In genomic region chr10:80441831-80442230, GRCh38 we compare ENCODE assay signal across 35 cellular contexts.
"Had no signal": no experiment of that assay in that cellular context is flagged by ENCODE, and none has a peak within 500 bp of the region (broad histone marks: within the 10 kb centered on the region; RNA-seq: fewer than 3 reads in every experiment).

No MANE protein-coding gene starts in this region.

- H3K4me3 ChIP-seq: ascending aorta, cardiac muscle cell had no signal

- H3K9me3 Mint-ChIP-seq: activated CD4-positive, alpha-beta memory T cell treated with anti-CD3 and anti-CD28 coated beads, Interleukin-2, amount 10 ng/mL, durations not matched to agents 7 days and 5 days; activated CD4-positive, alpha-beta T cell treated with anti-CD3 and anti-CD28 coated beads, Interleukin-2, amount 10 ng/mL, durations not matched to agents 7 days and 5 days; activated naive CD4-positive, alpha-beta T cell treated with anti-CD3 and anti-CD28 coated beads, Interleukin-2, amount 10 ng/mL, durations not matched to agents 7 days and 5 days; activated naive CD4-positive, alpha-beta T cell treated with anti-CD3 and anti-CD28 coated beads, Interleukin-2, amount 50 U/mL, for 24 hours; activated naive CD8-positive, alpha-beta T cell treated with anti-CD3 and anti-CD28 coated beads, Interleukin-2, amount 10 ng/mL, durations not matched to agents 7 days and 5 days; activated naive CD8-positive, alpha-beta T cell treated with anti-CD3 and anti-CD28 coated beads, Interleukin-2, amount 50 U/mL, for 24 hours; activated T-cell treated with anti-CD3 and anti-CD28 coated beads, Interleukin-2, amount 50 U/mL, for 24 hours; activated T-helper 2 cell treated with anti-CD3 and anti-CD28 coated beads, Interferon-gamma antibody, Interleukin-2, Interleukin-4, amounts not matched to agents 10 μg/mL and 5 μg/mL and 100 μg/mL, durations not matched to agents 14 hours and 24 hours and 36 hours; brain; central memory CD8-positive, alpha-beta T cell; T-cell; WTC11 had no signal

- H3K27ac ChIP-seq: ascending aorta, cardiac muscle cell, WERI-Rb-1 had no signal

- H3K36me3 ChIP-seq: ascending aorta, cardiac muscle cell, WERI-Rb-1 had no signal

- H3K9me3 ChIP-seq: ascending aorta had no signal

- H3K4me1 ChIP-seq: ascending aorta had no signal

- ATAC-seq: activated CD4-positive, alpha-beta T cell treated with anti-CD3 and anti-CD28 coated beads for 36 hours; activated CD4-positive, CD25-positive, alpha-beta regulatory T cell treated with anti-CD3 and anti-CD28 coated beads, Interleukin-2, amount 50 U/mL, for 24 hours; activated CD8-positive, alpha-beta memory T cell treated with anti-CD3 and anti-CD28 coated beads, Interleukin-2, amount 10 ng/mL, durations not matched to agents 7 days and 5 days; activated CD8-positive, alpha-beta T cell treated with anti-CD3 and anti-CD28 coated beads, Interleukin-2, amount 10 ng/mL, durations not matched to agents 7 days and 5 days; activated naive CD8-positive, alpha-beta T cell treated with anti-CD3 and anti-CD28 coated beads, Interleukin-2, amount 50 U/mL, for 24 hours; T-cell; T-helper 17 cell; WTC11 had no signal

- H3K27me3 ChIP-seq: ascending aorta, cardiac muscle cell had no signal

- H3K27ac Mint-ChIP-seq: activated CD4-positive, alpha-beta memory T cell treated with anti-CD3 and anti-CD28 coated beads, Interleukin-2, amount 10 ng/mL, durations not matched to agents 7 days and 5 days; activated CD4-positive, alpha-beta T cell treated with anti-CD3 and anti-CD28 coated beads for 36 hours; activated CD4-positive, alpha-beta T cell treated with anti-CD3 and anti-CD28 coated beads, Interleukin-2, amount 10 ng/mL, durations not matched to agents 7 days and 5 days; activated CD8-positive, alpha-beta memory T cell treated with anti-CD3 and anti-CD28 coated beads, Interleukin-2, amount 10 ng/mL, durations not matched to agents 7 days and 5 days; activated CD8-positive, alpha-beta T cell treated with anti-CD3 and anti-CD28 coated beads, Interleukin-2, amount 10 ng/mL, durations not matched to agents 7 days and 5 days; activated naive CD4-positive, alpha-beta T cell treated with anti-CD3 and anti-CD28 coated beads, Interleukin-2, amount 10 ng/mL, durations not matched to agents 7 days and 5 days; activated naive CD4-positive, alpha-beta T cell treated with anti-CD3 and anti-CD28 coated beads, Interleukin-2, amount 50 U/mL, for 24 hours; activated naive CD8-positive, alpha-beta T cell; activated naive CD8-positive, alpha-beta T cell treated with anti-CD3 and anti-CD28 coated beads, Interleukin-2, amount 10 ng/mL, durations not matched to agents 7 days and 5 days; activated naive CD8-positive, alpha-beta T cell treated with anti-CD3 and anti-CD28 coated beads, Interleukin-2, amount 50 U/mL, for 24 hours; activated T-cell treated with anti-CD3 and anti-CD28 coated beads, Interleukin-2, amount 50 U/mL, for 24 hours; activated T-helper 2 cell treated with anti-CD3 and anti-CD28 coated beads, Interferon-gamma antibody, Interleukin-2, Interleukin-4, amounts not matched to agents 10 μg/mL and 5 μg/mL and 100 μg/mL, durations not matched to agents 14 hours and 24 hours and 36 hours; brain; T-helper 17 cell; WTC11 had no signal

- H3K4me3 Mint-ChIP-seq: activated CD4-positive, alpha-beta memory T cell treated with anti-CD3 and anti-CD28 coated beads, Interleukin-2, amount 10 ng/mL, durations not matched to agents 7 days and 5 days; activated CD4-positive, alpha-beta T cell treated with anti-CD3 and anti-CD28 coated beads for 36 hours; activated CD4-positive, alpha-beta T cell treated with anti-CD3 and anti-CD28 coated beads, Interleukin-2, amount 10 ng/mL, durations not matched to agents 7 days and 5 days; activated CD8-positive, alpha-beta memory T cell treated with anti-CD3 and anti-CD28 coated beads, Interleukin-2, amount 10 ng/mL, durations not matched to agents 7 days and 5 days; activated CD8-positive, alpha-beta T cell treated with anti-CD3 and anti-CD28 coated beads, Interleukin-2, amount 10 ng/mL, durations not matched to agents 7 days and 5 days; activated naive CD4-positive, alpha-beta T cell treated with anti-CD3 and anti-CD28 coated beads, Interleukin-2, amount 10 ng/mL, durations not matched to agents 7 days and 5 days; activated naive CD4-positive, alpha-beta T cell treated with anti-CD3 and anti-CD28 coated beads, Interleukin-2, amount 50 U/mL, for 24 hours; activated naive CD8-positive, alpha-beta T cell; activated naive CD8-positive, alpha-beta T cell treated with anti-CD3 and anti-CD28 coated beads, Interleukin-2, amount 10 ng/mL, durations not matched to agents 7 days and 5 days; activated naive CD8-positive, alpha-beta T cell treated with anti-CD3 and anti-CD28 coated beads, Interleukin-2, amount 50 U/mL, for 24 hours; activated T-cell treated with anti-CD3 and anti-CD28 coated beads, Interleukin-2, amount 50 U/mL, for 24 hours; brain; central memory CD8-positive, alpha-beta T cell; T-cell; T-helper 17 cell; WTC11 had no signal

- DNase-seq: activated CD4-positive, alpha-beta memory T cell treated with anti-CD3 and anti-CD28 coated beads, Interleukin-2, amount 10 ng/mL, durations not matched to agents 7 days and 5 days; activated CD4-positive, alpha-beta T cell treated with anti-CD3 and anti-CD28 coated beads for 1 hour; activated CD4-positive, alpha-beta T cell treated with anti-CD3 and anti-CD28 coated beads for 36 hours; activated CD4-positive, alpha-beta T cell treated with anti-CD3 and anti-CD28 coated beads for 48 hours; activated CD4-positive, alpha-beta T cell treated with anti-CD3 and anti-CD28 coated beads, Interleukin-2, amount 10 ng/mL, durations not matched to agents 7 days and 5 days; activated CD4-positive, alpha-beta T cell treated with anti-CD3 and anti-CD28 coated beads, Interleukin-2, amount 50 U/mL, for 48 hours; activated CD4-positive, CD25-positive, alpha-beta regulatory T cell; activated CD8-positive, alpha-beta memory T cell treated with anti-CD3 and anti-CD28 coated beads for 24 hours; activated CD8-positive, alpha-beta memory T cell treated with anti-CD3 and anti-CD28 coated beads, Interleukin-2, amount 10 ng/mL, durations not matched to agents 7 days and 5 days; activated CD8-positive, alpha-beta memory T cell treated with anti-CD3 and anti-CD28 coated beads, Interleukin-2, amount 50 U/mL, for 48 hours; activated CD8-positive, alpha-beta T cell treated with anti-CD3 and anti-CD28 coated beads, Interleukin-2, amount 10 ng/mL, durations not matched to agents 7 days and 5 days; activated effector memory CD4-positive, alpha-beta T cell treated with Interleukin-2 at 50 U/mL for 16 hours; activated gamma-delta T cell; activated naive CD4-positive, alpha-beta T cell treated with anti-CD3 and anti-CD28 coated beads, Interleukin-2, amount 10 ng/mL, durations not matched to agents 7 days and 5 days; activated naive CD4-positive, alpha-beta T cell treated with Interleukin-2 at 50 U/mL for 16 hours; activated naive CD8-positive, alpha-beta T cell treated with anti-CD3 and anti-CD28 coated beads, Interleukin-2, amount 10 ng/mL, durations not matched to agents 7 days and 5 days; activated naive CD8-positive, alpha-beta T cell treated with anti-CD3 and anti-CD28 coated beads, Interleukin-2, amount 50 U/mL, for 24 hours; activated T-cell treated with anti-CD3 and anti-CD28 coated beads, Interleukin-2, amount 50 U/mL, for 24 hours; activated T-cell treated with anti-CD3 and anti-CD28 coated beads, Interleukin-2, amount 50 U/mL, for 48 hours; amygdala; anterior cingulate cortex; caudate nucleus; cerebellar nuclear complex; T-cell; T-helper 17 cell; WERI-Rb-1 had no signal

- H3K27me3 Mint-ChIP-seq: activated CD4-positive, alpha-beta T cell treated with anti-CD3 and anti-CD28 coated beads for 36 hours; activated naive CD4-positive, alpha-beta T cell treated with anti-CD3 and anti-CD28 coated beads, Interleukin-2, amount 50 U/mL, for 24 hours; activated naive CD8-positive, alpha-beta T cell treated with anti-CD3 and anti-CD28 coated beads, Interleukin-2, amount 50 U/mL, for 24 hours; activated T-cell treated with anti-CD3 and anti-CD28 coated beads, Interleukin-2, amount 50 U/mL, for 24 hours had no signal

- H3K36me3 Mint-ChIP-seq: activated CD8-positive, alpha-beta memory T cell treated with anti-CD3 and anti-CD28 coated beads, Interleukin-2, amount 10 ng/mL, durations not matched to agents 7 days and 5 days; activated naive CD4-positive, alpha-beta T cell treated with anti-CD3 and anti-CD28 coated beads, Interleukin-2, amount 10 ng/mL, durations not matched to agents 7 days and 5 days; activated naive CD4-positive, alpha-beta T cell treated with anti-CD3 and anti-CD28 coated beads, Interleukin-2, amount 50 U/mL, for 24 hours; activated naive CD8-positive, alpha-beta T cell; activated naive CD8-positive, alpha-beta T cell treated with anti-CD3 and anti-CD28 coated beads, Interleukin-2, amount 10 ng/mL, durations not matched to agents 7 days and 5 days; brain; T-cell; WTC11 had no signal
